18 cellular contexts compared by ENCODE assay signal in the genomic region with DNA sequence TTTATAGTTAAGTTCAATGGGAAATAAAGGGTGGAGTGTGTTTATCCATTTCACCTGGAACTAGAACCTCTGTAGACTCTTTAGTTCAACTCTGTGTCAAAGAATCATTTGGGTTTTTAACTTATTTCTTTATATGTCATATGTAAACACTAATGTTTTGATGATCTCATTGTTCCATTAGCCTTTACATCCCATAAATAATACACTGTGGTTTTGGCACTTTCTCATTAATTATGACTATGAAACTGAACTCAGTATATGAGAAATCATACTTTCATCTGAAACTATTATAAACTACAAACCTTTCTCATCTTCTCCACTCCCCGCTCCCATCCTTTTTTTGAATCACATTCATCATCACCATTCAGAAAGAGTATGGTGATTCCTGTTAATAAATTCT.
"Had no signal": no experiment of that assay in that cellular context is flagged by ENCODE, and none has a peak within 500 bp of the region (broad histone marks: within the 10 kb centered on the region; RNA-seq: fewer than 3 reads in every experiment).

No MANE protein-coding gene starts in this region.

- H3K9me3 Mint-ChIP-seq: brain, memory B cell, nephron had no signal

- H3K4me1 Mint-ChIP-seq: brain, nephron had no signal

- H3K27me3 Mint-ChIP-seq: brain, memory B cell had no signal

- H3K9me3 ChIP-seq: esophagus muscularis mucosa, left ventricle myocardium inferior, neutrophil, ovary, psoas muscle, right atrium auricular region, stomach, transverse colon had no signal

- H3K4me3 ChIP-seq: coronary artery, esophagus muscularis mucosa, left ventricle myocardium inferior, ovary, psoas muscle, right atrium auricular region, stomach, transverse colon had no signal

- H3K36me3 ChIP-seq: esophagus muscularis mucosa, left ventricle myocardium inferior, neutrophil, ovary, right atrium auricular region, stomach, transverse colon had no signal

- H3K27ac ChIP-seq: coronary artery, esophagus muscularis mucosa, left ventricle myocardium inferior, neutrophil, ovary, psoas muscle, right atrium auricular region, stomach, transverse colon had no signal

- FAIRE-seq: frontal cortex, urothelium cell line had no signal

- H3K36me3 Mint-ChIP-seq: brain, memory B cell had no signal

- H3K27me3 ChIP-seq: esophagus muscularis mucosa, neutrophil, ovary, right atrium auricular region, stomach, transverse colon had no signal

- H3K4me3 Mint-ChIP-seq: brain, memory B cell, nephron had no signal

- ATAC-seq: psoas muscle had no signal

- DNase-seq: activated CD4-positive, alpha-beta T cell treated with anti-CD3 and anti-CD28 coated beads for 1 hour; caudate nucleus; hippocampal formation; left ventricle myocardium inferior; ovary; psoas muscle; stomach; T-helper 9 cell; transverse colon had no signal

- H3K27ac Mint-ChIP-seq: brain, memory B cell, nephron had no signal

- H3K4me1 ChIP-seq: esophagus muscularis mucosa, left ventricle myocardium inferior, psoas muscle, right atrium auricular region, stomach, transverse colon had no signal
